21 cellular contexts compared by ENCODE assay signal in the genomic region with DNA sequence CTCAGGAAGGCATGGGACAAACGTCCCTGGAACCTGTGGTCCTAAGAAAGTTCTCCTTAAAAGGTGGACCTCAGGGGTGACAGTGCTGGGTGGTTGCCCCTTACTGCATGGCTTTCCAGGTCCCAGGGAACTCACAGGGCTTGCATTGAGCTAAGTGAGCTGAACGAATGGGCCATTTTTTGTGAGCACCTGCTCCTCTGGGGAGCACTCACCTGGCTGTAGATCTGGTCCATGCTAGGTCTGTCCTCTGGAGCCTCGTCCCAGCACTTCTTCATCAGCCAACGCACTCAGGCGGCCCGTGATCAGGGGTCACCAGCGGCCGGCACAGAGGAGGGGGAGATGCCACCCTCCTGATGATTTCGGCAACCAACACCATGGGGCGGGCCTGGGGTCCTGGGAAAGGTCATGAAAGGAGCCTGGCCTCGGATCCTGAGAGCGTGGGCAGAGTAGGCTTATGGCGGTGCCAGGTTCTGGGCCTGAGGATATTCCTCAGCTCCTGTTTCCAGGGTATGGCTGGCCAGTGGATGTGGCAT. TPM values are rescaled to one million over a fixed set of nuclear protein-coding genes. Genes with fewer than 3 reads are reported as not detected.
A peak's percentile ranks its signal among the peaks of the same experiment; 100 is the strongest.
DNase-seq lines count a peak whose midpoint lies in the region; ATAC-seq, FAIRE-seq and TF ChIP-seq lines count a peak whose summit lies in the region.
"Had no signal": no experiment of that assay in that cellular context is flagged by ENCODE, and none has a peak within 500 bp of the region (broad histone marks: within the 10 kb centered on the region; RNA-seq: fewer than 3 reads in every experiment).

No MANE protein-coding gene starts in this region.

- no peak for TF ChIP-seq RAD21 in H1 (IDR thresholded peaks at IDR 0.05 in 1 of 2, conservative IDR thresholded peaks at IDR 0.05 in 1 of 2; ENCODE audit: low read depth in 2 of 2, low read length in 2 of 2)

- H3K4ac ChIP-seq in H1 (replicated peaks; ENCODE audit: insufficient read length, low read depth, low read length) (no peak overlapping the region), neuronal stem cell (ENCODE audit: low read length) (no peak overlapping the region), trophoblast cell (ENCODE audit: low read depth, low read length) (no peak overlapping the region)

- POLR2A ChIA-PET in WTC11 (lab: Charles Lee) (no interaction called here), H1 (lab: Charles Lee; ENCODE audit: partially characterized antibody) (no interaction called here)

- ATAC-seq in WTC11: no peak
- ATAC-seq: HCT116 had no signal

- no peak overlapping the region for H3K4me3 Mint-ChIP-seq in WTC11
- H3K4me3 Mint-ChIP-seq: CD4-positive, alpha-beta memory T cell; H9 had no signal

- peak overlapping the region; percentile 44 for H4K91ac ChIP-seq in H1 (replicated peaks; ENCODE audit: insufficient read length, low read length)
- H4K91ac ChIP-seq in neuronal stem cell (ENCODE audit: low read depth, low read length, poor library complexity): no peak overlapping the region
- no peak overlapping the region for H4K91ac ChIP-seq in trophoblast cell (ENCODE audit: low read depth, low read length)

- H2BK12ac ChIP-seq in H1 (ENCODE audit: low read depth, low read length) (peak overlapping the region; percentile 88; the same call in 1 of the 2 replicates), neuronal stem cell (ENCODE audit: low read length) (no peak overlapping the region), trophoblast cell (ENCODE audit: low read length) (no peak overlapping the region)

- H3K79me2 ChIP-seq in H1 (ENCODE audit: control insufficient read depth in 1 of 2, insufficient read depth in 2 of 2, low read length in 2 of 2) (no peaks in the 10 kb centered on the region), trophoblast cell (ENCODE audit: control insufficient read depth, insufficient read depth, low read length, poor library complexity) (no peaks in the 10 kb centered on the region)

- H3K14ac ChIP-seq in H1 (ENCODE audit: insufficient read length) (no peak overlapping the region), neuronal stem cell (ENCODE audit: low read length) (no peak overlapping the region), trophoblast cell (ENCODE audit: low read length) (no peak overlapping the region)

- no peak overlapping the region for H2AFZ ChIP-seq in H1 (ENCODE audit: low read length)
- no peak overlapping the region for H2AFZ ChIP-seq in neuronal stem cell (ENCODE audit: low read length)
- H2AFZ ChIP-seq in trophoblast cell (ENCODE audit: insufficient read depth, low read length, poor library complexity): no peak overlapping the region

- 91% methylated on average over 10 of the region's 13 CpGs; no CpG with 5 or more reads in 1 of the 2 experiments for WGBS in H1 (ENCODE audit: extremely low coverage in 1 of 2, insufficient coverage in 1 of 2, insufficient read length in 1 of 2, insufficient replicate concordance in 2 of 2, low coverage in 1 of 2, low lambda C conversion rate in 2 of 2, missing lambda C conversion rate in 1 of 2), 2 experiments
- no CpG with 5 or more reads among the region's 13 CpGs for WGBS in neuronal stem cell (ENCODE audit: extremely low coverage in 2 of 2, insufficient read length in 2 of 2, insufficient replicate concordance in 1 of 2), 2 donors
- WGBS in trophoblast cell (ENCODE audit: extremely low coverage, insufficient coverage, insufficient read length): no CpG with 5 or more reads among the region's 13 CpGs

- H3K9ac ChIP-seq in H1 (replicated peaks in 1 of 4; ENCODE audit: extremely low read depth in 1 of 4, low read depth in 3 of 4, low read length in 3 of 4): no peak overlapping the region
- no peak overlapping the region for H3K9ac ChIP-seq in neuronal stem cell (ENCODE audit: low read depth, low read length, poor library complexity)
- H3K9ac ChIP-seq in trophoblast cell (ENCODE audit: low read length): no peak overlapping the region

- no peak overlapping the region for H4K5ac ChIP-seq in H1 (ENCODE audit: insufficient read length, low read depth, low read length)

- H3K36me3 Mint-ChIP-seq in WTC11: peaks cover 15% of the 10 kb centered on the region
- H3K36me3 Mint-ChIP-seq: CD4-positive, alpha-beta memory T cell had no signal

- H4K12ac ChIP-seq in trophoblast cell (ENCODE audit: low read depth, low read length): no peak overlapping the region

- no peaks in the 10 kb centered on the region for H4K20me1 ChIP-seq in H1 (replicated peaks in 1 of 2; ENCODE audit: control insufficient read depth in 1 of 2, insufficient read depth in 2 of 2, low read length in 2 of 2)

- H3K18ac ChIP-seq in H1 (ENCODE audit: extremely low read depth, low read length) (peak overlapping the region; percentile 79; the same call in 1 of the 2 replicates), neuronal stem cell (ENCODE audit: low read length) (no peak overlapping the region), trophoblast cell (ENCODE audit: low read length) (no peak overlapping the region)

- no peaks in the 10 kb centered on the region; the same call in 1 of the 2 replicates for H3K23me2 ChIP-seq in H1 (ENCODE audit: low read depth, low read length)

- H2BK5ac ChIP-seq in H1 (ENCODE audit: low read depth, low read length) (no peak overlapping the region), neuronal stem cell (ENCODE audit: low read length) (no peak overlapping the region), trophoblast cell (ENCODE audit: low read depth, low read length, poor library complexity) (no peak overlapping the region)

- peaks cover 2 to 11% (median 7%) of the 10 kb centered on the region in 4 experiments; a peak in 4 of 7 replicates for H3K4me1 ChIP-seq in H1 (replicated peaks in 1 of 4; ENCODE audit: control insufficient read depth in 3 of 4, insufficient read depth in 4 of 4, low read length in 3 of 4)
- H3K4me1 ChIP-seq in neuronal stem cell (ENCODE audit: control insufficient read depth in 2 of 2, insufficient read depth in 1 of 2, low read depth in 1 of 2, low read length in 2 of 2): peaks cover 0 to 5% of the 10 kb centered on the region in 2 donors
- peaks cover 3 to 5% of the 10 kb centered on the region in 2 experiments for H3K4me1 ChIP-seq in trophoblast cell (ENCODE audit: control insufficient read depth in 1 of 2, insufficient read depth in 2 of 2, low read length in 2 of 2)

- H2BK120ac ChIP-seq in H1 (replicated peaks; ENCODE audit: low read depth, low read length) (no peak overlapping the region), neuronal stem cell (ENCODE audit: low read depth, low read length) (no peak overlapping the region), trophoblast cell (ENCODE audit: insufficient read depth, low read length, poor library complexity) (no peak overlapping the region)

- no peaks in the 10 kb centered on the region for H3K27me3 Mint-ChIP-seq in WTC11 (ENCODE audit: low read depth)

- H2BK15ac ChIP-seq in H1 (ENCODE audit: low read length) (no peak overlapping the region), neuronal stem cell (ENCODE audit: low read length) (peak overlapping the region; percentile 54)

- H3K9me3 ChIP-seq in H1 (ENCODE audit: insufficient read depth in 2 of 2, low read depth in 1 of 2, low read length in 1 of 2): peaks cover 0 to 4% of the 10 kb centered on the region in 2 experiments; a peak in 2 of 4 replicates
- H3K9me3 ChIP-seq in neuronal stem cell (replicated peaks in 1 of 2; ENCODE audit: control insufficient read depth in 2 of 2, insufficient read depth in 1 of 2, low read depth in 1 of 2, low read length in 2 of 2): no peaks in the 10 kb centered on the region
- peaks cover 2% of the 10 kb centered on the region for H3K9me3 ChIP-seq in trophoblast cell (ENCODE audit: insufficient read depth, low read depth, low read length)

- H3K27me3 ChIP-seq in H1 (replicated peaks in 1 of 4; ENCODE audit: control insufficient read depth in 3 of 4, extremely low read depth in 1 of 4, insufficient read depth in 3 of 4, low read length in 3 of 4): no peaks in the 10 kb centered on the region
- peaks cover 0 to 10% (median 0%) of the 10 kb centered on the region in 3 experiments for H3K27me3 ChIP-seq in neuronal stem cell (ENCODE audit: control insufficient read depth in 3 of 3, insufficient read depth in 3 of 3, low read depth in 1 of 3, low read length in 3 of 3)
- no peaks in the 10 kb centered on the region for H3K27me3 ChIP-seq in trophoblast cell (ENCODE audit: insufficient read depth, low read length)

- H3K36me3 ChIP-seq in H1 (ENCODE audit: control insufficient read depth in 2 of 4, insufficient read depth in 4 of 4, low read length in 3 of 4): no peaks in the 10 kb centered on the region
- no peaks in the 10 kb centered on the region for H3K36me3 ChIP-seq in neuronal stem cell (replicated peaks in 1 of 2; ENCODE audit: control insufficient read depth in 2 of 2, insufficient read depth in 2 of 2, low read length in 2 of 2)
- H3K36me3 ChIP-seq in trophoblast cell (ENCODE audit: control insufficient read depth in 1 of 2, insufficient read depth in 2 of 2, low read length in 2 of 2): no peaks in the 10 kb centered on the region

- CTCF ChIA-PET in WTC11 (lab: Charles Lee) (interaction anchor here (1.3 to 1.9 kb wide), 3 partner anchors 8 to 212 kb away, joined by 4 to 8 read pairs (median 4); no protein-coding TSS in a partner anchor), H1 (lab: Charles Lee; ENCODE audit: partially characterized antibody) (interaction anchor here (0.9 to 1.7 kb wide), 5 partner anchors 9 to 385 kb away, joined by 3 to 10 read pairs (median 3); no protein-coding TSS in a partner anchor)

- H3K4me1 Mint-ChIP-seq in WTC11: peaks cover 26% of the 10 kb centered on the region
- H3K4me1 Mint-ChIP-seq: CD4-positive, alpha-beta memory T cell had no signal

- no peak overlapping the region for H3K4me3 ChIP-seq in H1 (ENCODE audit: extremely low read depth in 1 of 4, insufficient read depth in 2 of 4, low read depth in 3 of 4, low read length in 4 of 4)
- H3K4me3 ChIP-seq in neuronal stem cell (ENCODE audit: low read length in 2 of 2): no peak overlapping the region
- no peak overlapping the region for H3K4me3 ChIP-seq in trophoblast cell (ENCODE audit: low read depth, low read length)

- no peaks in the 10 kb centered on the region; the same call in 1 of the 2 replicates for H3K79me1 ChIP-seq in H1 (ENCODE audit: low read depth, low read length)
- no peaks in the 10 kb centered on the region for H3K79me1 ChIP-seq in neuronal stem cell (ENCODE audit: low read depth, low read length)
- no peaks in the 10 kb centered on the region for H3K79me1 ChIP-seq in trophoblast cell (ENCODE audit: low read length)

- H2BK20ac ChIP-seq in H1 (ENCODE audit: low read length): peak overlapping the region; percentile 66; the same call in 1 of the 2 replicates

- H3K4me2 ChIP-seq in H1 (ENCODE audit: insufficient read depth in 1 of 2, low read depth in 2 of 2, low read length in 2 of 2) (no peak overlapping the region), neuronal stem cell (ENCODE audit: insufficient read depth, low read length, poor library complexity, severe bottlenecking) (no peak overlapping the region), trophoblast cell (ENCODE audit: low read length) (no peak overlapping the region)

- no peak for DNase-seq in WTC11 (ENCODE audit: low spot score)
- no peak for DNase-seq in H1 (ENCODE audit: low read depth in 1 of 2, low spot score in 2 of 2)
- no peak for DNase-seq in neuronal stem cell (ENCODE audit: low spot score)
- DNase-seq in trophoblast cell: no peak
- no peak for DNase-seq in SHP77 (lab: John Stamatoyannopoulos, UW)
- DNase-seq in NCI-H526 (lab: John Stamatoyannopoulos, UW): no peak
- DNase-seq: C1 segment of cervical spinal cord; Calu3; CD4-positive, alpha-beta memory T cell; COR-L47; DMS53; DMS79 treated with DMSO at 0.1 percent for 48 hours; GF-D8; GOT3; H9 had no signal

- TF ChIP-seq CTCF in WTC11 (IDR thresholded peaks at IDR 0.05): no peak
- TF ChIP-seq CTCF in H1 (IDR thresholded peaks at IDR 0.05; ENCODE audit: control extremely low read depth in 1 of 3, insufficient read depth in 1 of 3, low read depth in 1 of 3, low read length in 3 of 3): no peak

- FAIRE-seq in H1 (lab: Jason Lieb, UNC): no peak
- FAIRE-seq: GM12891, GM18507 had no signal

- H3K23ac ChIP-seq in H1 (ENCODE audit: insufficient read length) (no peak overlapping the region), neuronal stem cell (ENCODE audit: low read depth, low read length, poor library complexity) (peak overlapping the region; percentile 39), trophoblast cell (ENCODE audit: low read length) (no peak overlapping the region)

- H3K27ac ChIP-seq in H1 (ENCODE audit: low read depth, low read length) (no peak overlapping the region), neuronal stem cell (replicated peaks; ENCODE audit: low read length) (no peak overlapping the region), trophoblast cell (ENCODE audit: low read depth, low read length) (no peak overlapping the region)

- H2AK5ac ChIP-seq in H1 (ENCODE audit: low read depth, low read length) (no peak overlapping the region), neuronal stem cell (ENCODE audit: low read depth, low read length) (no peak overlapping the region), trophoblast cell (ENCODE audit: low read length) (no peak overlapping the region)

- no peak overlapping the region for H3K27ac Mint-ChIP-seq in WTC11

- no peak overlapping the region for H3K56ac ChIP-seq in H1 (replicated peaks; ENCODE audit: insufficient read length, low read depth, low read length)

- H3K9me3 Mint-ChIP-seq in WTC11: peaks cover 17% of the 10 kb centered on the region

- TF ChIP-seq POLR2A in H1 (IDR thresholded peaks at IDR 0.05; ENCODE audit: control extremely low read depth in 1 of 2, low read depth in 2 of 2, low read length in 2 of 2): no peak

- TF ChIP-seq EP300 in H1 (IDR thresholded peaks at IDR 0.05; ENCODE audit: borderline replicate concordance in 1 of 2, low read depth in 2 of 2, low read length in 2 of 2): no peak

- H4K8ac ChIP-seq in H1 (ENCODE audit: extremely low read depth, insufficient read depth, low read length): no peak overlapping the region
- no peak overlapping the region for H4K8ac ChIP-seq in neuronal stem cell (ENCODE audit: low read depth, low read length)
- no peak overlapping the region for H4K8ac ChIP-seq in trophoblast cell (ENCODE audit: low read depth, low read length)

RNA-seq across cellular contexts. Expression of a gene that starts 36.8 kb away (rescaled TPM):
- total RNA-seq in WTC11 (2021): 0.74 to 1.7 TPM (median 1.6 TPM) in 3 replicates
- total RNA-seq in H1 (2021; fragmentation: NEBNext Ultra II Directional; extraction: Animal tissue kit (Norgen Biotek cat#: 25700)): 0.44 and 0.99 TPM in 2 replicates
- polyA plus RNA-seq in H1 (2011; rRNA removed): 1.9 and 2.0 TPM in 2 replicates
- 1.0 TPM for polyA plus RNA-seq in H1 (2011; cell fraction: cytosol; rRNA removed)
- 0.88 TPM for polyA plus RNA-seq in H1 (2011; cell fraction: nucleus; rRNA removed)
- polyA plus RNA-seq in H1 (2012, experiment 1 of 2): 1.0 to 3.3 TPM (median 1.7 TPM) in 4 replicates
- polyA plus RNA-seq in H1 (2012, experiment 2 of 2): 1.0 TPM
- polyA plus RNA-seq in H1 (2013, experiment 1 of 2): 1.1 TPM
- polyA plus RNA-seq in H1 (2013, experiment 2 of 2): 1.2 TPM
- polyA minus RNA-seq in H1 (2011; rRNA and poly(A)+ RNA removed): 0.95 and 1.2 TPM in 2 replicates
- 1.2 TPM for polyA minus RNA-seq in H1 (2011; cell fraction: cytosol; rRNA and poly(A)+ RNA removed)
- polyA minus RNA-seq in H1 (2011; cell fraction: nucleus; rRNA and poly(A)+ RNA removed): 0.50 TPM
- polyA plus RNA-seq in neuronal stem cell (2013, experiment 1 of 2): 0.91 TPM
- 1.1 TPM for polyA plus RNA-seq in neuronal stem cell (2013, experiment 2 of 2)
- 39.7 and 40.3 TPM in 2 replicates for polyA plus RNA-seq in trophoblast cell (2013)
- total RNA-seq: A172, A673, Calu3, G401 had no signal
